In genomic region chr10:102616071-102616770, GRCh38 we compare ENCODE assay signal across 10 cellular contexts. TPM values are rescaled to one million over a fixed set of nuclear protein-coding genes. Genes with fewer than 3 reads are reported as not detected.
DNase-seq lines count a peak whose midpoint lies in the region; ATAC-seq and TF ChIP-seq lines count a peak whose summit lies in the region.
"Had no signal": no experiment of that assay in that cellular context is flagged by ENCODE, and none has a peak within 500 bp of the region (broad histone marks: within the 10 kb centered on the region; RNA-seq: fewer than 3 reads in every experiment).

No MANE protein-coding gene starts in this region.

- peak overlapping the region; percentile 49 for H3K9ac ChIP-seq in Loucy (ENCODE audit: low read depth, low read length, poor library complexity, severe bottlenecking)

- H3F3A ChIP-seq in Loucy (ENCODE audit: low read depth): peaks cover 9% of the 10 kb centered on the region; the same call in 1 of the 2 replicates

- intact Hi-C loops in heart left ventricle (cut with DNase I): no loop called here

- peak overlapping the region; percentile 27 for H3K4me3 ChIP-seq in Loucy (ENCODE audit: low read length, poor library complexity, severe bottlenecking)
- H3K4me3 ChIP-seq in heart left ventricle: no peak overlapping the region

- H3K27ac Mint-ChIP-seq in stimulated activated effector memory CD8-positive, alpha-beta T cell treated with anti-CD3 and anti-CD28 coated beads, Interleukin-12 subunit alpha, Interleukin-12 subunit beta, amount 100 ng/mL, for 72 hours: peak overlapping the region; percentile 48

- H3K27ac ChIP-seq in heart left ventricle: peak overlapping the region in 8 of 12 donors; percentile 3 to 57 (median 34)

- no peak overlapping the region for H2AFZ ChIP-seq in Loucy (ENCODE audit: low read length)

- WGBS in heart left ventricle, 4 donors: 65 to 73% (median 67%) methylated on average over 1 of the region's 1 CpG; no CpG with 5 or more reads in 1 of the 4 donors

- H3K79me2 ChIP-seq in Loucy (ENCODE audit: insufficient read depth, low read length): no peaks in the 10 kb centered on the region

- TF ChIP-seq CTCF in Loucy (conservative IDR thresholded peaks at IDR 0.05; ENCODE audit: low read length): no peak
- TF ChIP-seq CTCF in heart left ventricle (IDR thresholded peaks at IDR 0.05): no peak

- H4K20me1 ChIP-seq in Loucy (ENCODE audit: insufficient read depth, low read length, poor library complexity, severe bottlenecking): no peaks in the 10 kb centered on the region

- H3K9me3 Mint-ChIP-seq in stimulated activated effector memory CD8-positive, alpha-beta T cell treated with anti-CD3 and anti-CD28 coated beads, Interleukin-12 subunit alpha, Interleukin-12 subunit beta, amount 100 ng/mL, for 72 hours: no peaks in the 10 kb centered on the region

- H3K9me3 ChIP-seq in Loucy (ENCODE audit: insufficient read depth, low read depth, low read length) (no peaks in the 10 kb centered on the region), heart left ventricle (no peaks in the 10 kb centered on the region)

- peaks cover 57% of the 10 kb centered on the region for H3K4me1 ChIP-seq in Loucy (ENCODE audit: insufficient read depth, low read length, poor library complexity, severe bottlenecking)
- H3K4me1 ChIP-seq in heart left ventricle: peaks cover 0 to 83% (median 59%) of the 10 kb centered on the region in 12 donors

- no peak overlapping the region for H3K4me3 Mint-ChIP-seq in stimulated activated effector memory CD8-positive, alpha-beta T cell treated with anti-CD3 and anti-CD28 coated beads, Interleukin-12 subunit alpha, Interleukin-12 subunit beta, amount 100 ng/mL, for 72 hours

- peak overlapping the region; percentile 70 for H3K4me2 ChIP-seq in Loucy (ENCODE audit: low read depth, low read length, poor library complexity, severe bottlenecking)

- peaks cover 22% of the 10 kb centered on the region for H3K4me1 Mint-ChIP-seq in stimulated activated effector memory CD8-positive, alpha-beta T cell treated with anti-CD3 and anti-CD28 coated beads, Interleukin-12 subunit alpha, Interleukin-12 subunit beta, amount 100 ng/mL, for 72 hours

- peaks cover 17% of the 10 kb centered on the region; the same call in 1 of the 2 replicates for H3K36me3 ChIP-seq in Loucy (ENCODE audit: insufficient read depth, low read length)
- H3K36me3 ChIP-seq in heart left ventricle: peaks cover 0 to 44% (median 15%) of the 10 kb centered on the region in 9 donors

- ATAC-seq in GM21529 (IDR thresholded peaks at IDR 0.05; ENCODE audit: unreplicated experiment) (peak; percentile 77), heart left ventricle (peak; percentile 40 to 67 (median 64)), HG02938 (IDR thresholded peaks at IDR 0.05; ENCODE audit: unreplicated experiment) (no peak)
- ATAC-seq in stimulated activated effector memory CD8-positive, alpha-beta T cell treated with anti-CD3 and anti-CD28 coated beads, Interleukin-12 subunit alpha, Interleukin-12 subunit beta, amount 100 ng/mL, for 72 hours: no peak

- no peaks in the 10 kb centered on the region for H3K9me2 ChIP-seq in Loucy (replicated peaks; ENCODE audit: low read depth, low read length)

- H3K27me3 ChIP-seq in Loucy (ENCODE audit: insufficient read depth, low read length, poor library complexity, severe bottlenecking) (no peaks in the 10 kb centered on the region), heart left ventricle (no peaks in the 10 kb centered on the region)

- DNase-seq in heart left ventricle (peak; percentile 69 to 88 (median 81)), NCI-H345 treated with DMSO at 0.1 percent for 48 hours (lab: John Stamatoyannopoulos, UW; ENCODE audit: unreplicated experiment) (no peak), COLO829 (ENCODE audit: low spot score) (no peak)
- no peak for DNase-seq in stimulated activated effector memory CD8-positive, alpha-beta T cell treated with anti-CD3 and anti-CD28 coated beads, Interleukin-12 subunit alpha, Interleukin-12 subunit beta, amount 100 ng/mL, for 72 hours (ENCODE audit: low spot score in 2 of 2)
- DNase-seq: DND-41; NCI-H748 treated with DMSO at 0.1 percent for 48 hours; stimulated activated CD4-positive, alpha-beta T cell treated with anti-CD3 and anti-CD28 coated beads, Interleukin-1b, Interleukin-23, amount 100 ng/mL, for 48 hours had no signal

- peaks cover 7% of the 10 kb centered on the region for H3K36me3 Mint-ChIP-seq in stimulated activated effector memory CD8-positive, alpha-beta T cell treated with anti-CD3 and anti-CD28 coated beads, Interleukin-12 subunit alpha, Interleukin-12 subunit beta, amount 100 ng/mL, for 72 hours

- no peak for TF ChIP-seq POLR2A in heart left ventricle (IDR thresholded peaks at IDR 0.05)

RNA-seq across cellular contexts. Expression of gene TRIM8, which starts 28.1 kb away (rescaled TPM):
- 100 to 1,000 TPM in 6 of 9 donors, 10 to 100 TPM in 3; 91.5 to 225 (median 107) TPM for total RNA-seq in heart left ventricle
- 10 to 100 TPM; 38.9 to 94.6 TPM for polyA plus RNA-seq in heart left ventricle

Comparison
In these comparisons a context has a peak if more than half of its experiments do, and no peak if none do; other contexts are left out.
1. ATAC-seq: peak in GM21529 (single experiment) and heart left ventricle (4 of 4); none in stimulated activated effector memory CD8-positive, alpha-beta T cell treated with anti-CD3 and anti-CD28 coated beads, Interleukin-12 subunit alpha, Interleukin-12 subunit beta, amount 100 ng/mL, for 72 hours (single experiment) and HG02938 (single experiment).
2. DNase-seq: peak in heart left ventricle (5 of 5); none in stimulated activated effector memory CD8-positive, alpha-beta T cell treated with anti-CD3 and anti-CD28 coated beads, Interleukin-12 subunit alpha, Interleukin-12 subunit beta, amount 100 ng/mL, for 72 hours (0 of 2), NCI-H345 treated with DMSO at 0.1 percent for 48 hours (single experiment) and COLO829 (single experiment).